ENCODE assay signal across 34 cellular contexts in genomic region chr2:108643450-108643849, GRCh38.
"Had no signal": no experiment of that assay in that cellular context is flagged by ENCODE, and none has a peak within 500 bp of the region (broad histone marks: within the 10 kb centered on the region; RNA-seq: fewer than 3 reads in every experiment).

No MANE protein-coding gene starts in this region.

- H3K36me3 ChIP-seq: ascending aorta, Peyer's patch, WERI-Rb-1 had no signal

- H3K4me3 ChIP-seq: ascending aorta, MG63, Peyer's patch had no signal

- DNase-seq: activated CD4-positive, alpha-beta memory T cell treated with anti-CD3 and anti-CD28 coated beads, Interleukin-2, amount 10 ng/mL, durations not matched to agents 7 days and 5 days; activated CD4-positive, alpha-beta T cell treated with anti-CD3 and anti-CD28 coated beads for 1 hour; activated CD4-positive, alpha-beta T cell treated with anti-CD3 and anti-CD28 coated beads for 48 hours; activated CD4-positive, CD25-positive, alpha-beta regulatory T cell; activated CD8-positive, alpha-beta memory T cell treated with anti-CD3 and anti-CD28 coated beads for 24 hours; activated CD8-positive, alpha-beta memory T cell treated with anti-CD3 and anti-CD28 coated beads, Interleukin-2, amount 10 ng/mL, durations not matched to agents 7 days and 5 days; activated CD8-positive, alpha-beta memory T cell treated with anti-CD3 and anti-CD28 coated beads, Interleukin-2, amount 50 U/mL, for 48 hours; activated effector memory CD4-positive, alpha-beta T cell treated with anti-CD3 and anti-CD28 coated beads, Interleukin-2, amount 50 U/mL, for 16 hours; activated naive CD4-positive, alpha-beta T cell treated with Interleukin-2 at 50 U/mL for 16 hours; activated naive CD8-positive, alpha-beta T cell treated with anti-CD3 and anti-CD28 coated beads, Interleukin-2, amount 10 ng/mL, durations not matched to agents 7 days and 5 days; activated T-cell treated with anti-CD3 and anti-CD28 coated beads, Interleukin-2, amount 50 U/mL, for 48 hours; amygdala; central memory CD4-positive, alpha-beta T cell; Kasumi-1; KG1; MG63; NCI-H1048; NCI-H1105 treated with DMSO at 0.1 percent for 48 hours; NCI-H1436 treated with DMSO at 0.1 percent for 48 hours; NCI-H1694 treated with DMSO at 0.1 percent for 48 hours; NCI-H2029; NCI-H345; NCI-H510A; NCI-H526; NCI-H748 treated with DMSO at 0.1 percent for 48 hours; NK-92 treated with Interleukin-12 subunit alpha and Interleukin-12 subunit beta, amount 100 ng/mL, for 24 hours; PC-3; Peyer's patch; RPMI8226; SW 1271; T-helper 1 cell; T1000; WERI-Rb-1 had no signal

- H3K9me3 ChIP-seq: ascending aorta, Peyer's patch had no signal

- H3K27me3 ChIP-seq: ascending aorta, MG63, Peyer's patch had no signal

- ATAC-seq: activated CD8-positive, alpha-beta memory T cell treated with anti-CD3 and anti-CD28 coated beads, Interleukin-2, amount 10 ng/mL, durations not matched to agents 7 days and 5 days; PC-3 had no signal

- H3K27ac ChIP-seq: ascending aorta, Peyer's patch, WERI-Rb-1 had no signal
